Comparison of ENCODE assay signal across 1 cellular context in genomic region chr6:155130161-155130853, GRCh38.
TF ChIP-seq lines count a peak whose summit lies in the region.

No MANE protein-coding gene starts in this region.

TF ChIP-seq in H1, 55 proteins besides CTCF, POLR2A, EP300 and RAD21:
- TF ChIP-seq, protein P1, sequence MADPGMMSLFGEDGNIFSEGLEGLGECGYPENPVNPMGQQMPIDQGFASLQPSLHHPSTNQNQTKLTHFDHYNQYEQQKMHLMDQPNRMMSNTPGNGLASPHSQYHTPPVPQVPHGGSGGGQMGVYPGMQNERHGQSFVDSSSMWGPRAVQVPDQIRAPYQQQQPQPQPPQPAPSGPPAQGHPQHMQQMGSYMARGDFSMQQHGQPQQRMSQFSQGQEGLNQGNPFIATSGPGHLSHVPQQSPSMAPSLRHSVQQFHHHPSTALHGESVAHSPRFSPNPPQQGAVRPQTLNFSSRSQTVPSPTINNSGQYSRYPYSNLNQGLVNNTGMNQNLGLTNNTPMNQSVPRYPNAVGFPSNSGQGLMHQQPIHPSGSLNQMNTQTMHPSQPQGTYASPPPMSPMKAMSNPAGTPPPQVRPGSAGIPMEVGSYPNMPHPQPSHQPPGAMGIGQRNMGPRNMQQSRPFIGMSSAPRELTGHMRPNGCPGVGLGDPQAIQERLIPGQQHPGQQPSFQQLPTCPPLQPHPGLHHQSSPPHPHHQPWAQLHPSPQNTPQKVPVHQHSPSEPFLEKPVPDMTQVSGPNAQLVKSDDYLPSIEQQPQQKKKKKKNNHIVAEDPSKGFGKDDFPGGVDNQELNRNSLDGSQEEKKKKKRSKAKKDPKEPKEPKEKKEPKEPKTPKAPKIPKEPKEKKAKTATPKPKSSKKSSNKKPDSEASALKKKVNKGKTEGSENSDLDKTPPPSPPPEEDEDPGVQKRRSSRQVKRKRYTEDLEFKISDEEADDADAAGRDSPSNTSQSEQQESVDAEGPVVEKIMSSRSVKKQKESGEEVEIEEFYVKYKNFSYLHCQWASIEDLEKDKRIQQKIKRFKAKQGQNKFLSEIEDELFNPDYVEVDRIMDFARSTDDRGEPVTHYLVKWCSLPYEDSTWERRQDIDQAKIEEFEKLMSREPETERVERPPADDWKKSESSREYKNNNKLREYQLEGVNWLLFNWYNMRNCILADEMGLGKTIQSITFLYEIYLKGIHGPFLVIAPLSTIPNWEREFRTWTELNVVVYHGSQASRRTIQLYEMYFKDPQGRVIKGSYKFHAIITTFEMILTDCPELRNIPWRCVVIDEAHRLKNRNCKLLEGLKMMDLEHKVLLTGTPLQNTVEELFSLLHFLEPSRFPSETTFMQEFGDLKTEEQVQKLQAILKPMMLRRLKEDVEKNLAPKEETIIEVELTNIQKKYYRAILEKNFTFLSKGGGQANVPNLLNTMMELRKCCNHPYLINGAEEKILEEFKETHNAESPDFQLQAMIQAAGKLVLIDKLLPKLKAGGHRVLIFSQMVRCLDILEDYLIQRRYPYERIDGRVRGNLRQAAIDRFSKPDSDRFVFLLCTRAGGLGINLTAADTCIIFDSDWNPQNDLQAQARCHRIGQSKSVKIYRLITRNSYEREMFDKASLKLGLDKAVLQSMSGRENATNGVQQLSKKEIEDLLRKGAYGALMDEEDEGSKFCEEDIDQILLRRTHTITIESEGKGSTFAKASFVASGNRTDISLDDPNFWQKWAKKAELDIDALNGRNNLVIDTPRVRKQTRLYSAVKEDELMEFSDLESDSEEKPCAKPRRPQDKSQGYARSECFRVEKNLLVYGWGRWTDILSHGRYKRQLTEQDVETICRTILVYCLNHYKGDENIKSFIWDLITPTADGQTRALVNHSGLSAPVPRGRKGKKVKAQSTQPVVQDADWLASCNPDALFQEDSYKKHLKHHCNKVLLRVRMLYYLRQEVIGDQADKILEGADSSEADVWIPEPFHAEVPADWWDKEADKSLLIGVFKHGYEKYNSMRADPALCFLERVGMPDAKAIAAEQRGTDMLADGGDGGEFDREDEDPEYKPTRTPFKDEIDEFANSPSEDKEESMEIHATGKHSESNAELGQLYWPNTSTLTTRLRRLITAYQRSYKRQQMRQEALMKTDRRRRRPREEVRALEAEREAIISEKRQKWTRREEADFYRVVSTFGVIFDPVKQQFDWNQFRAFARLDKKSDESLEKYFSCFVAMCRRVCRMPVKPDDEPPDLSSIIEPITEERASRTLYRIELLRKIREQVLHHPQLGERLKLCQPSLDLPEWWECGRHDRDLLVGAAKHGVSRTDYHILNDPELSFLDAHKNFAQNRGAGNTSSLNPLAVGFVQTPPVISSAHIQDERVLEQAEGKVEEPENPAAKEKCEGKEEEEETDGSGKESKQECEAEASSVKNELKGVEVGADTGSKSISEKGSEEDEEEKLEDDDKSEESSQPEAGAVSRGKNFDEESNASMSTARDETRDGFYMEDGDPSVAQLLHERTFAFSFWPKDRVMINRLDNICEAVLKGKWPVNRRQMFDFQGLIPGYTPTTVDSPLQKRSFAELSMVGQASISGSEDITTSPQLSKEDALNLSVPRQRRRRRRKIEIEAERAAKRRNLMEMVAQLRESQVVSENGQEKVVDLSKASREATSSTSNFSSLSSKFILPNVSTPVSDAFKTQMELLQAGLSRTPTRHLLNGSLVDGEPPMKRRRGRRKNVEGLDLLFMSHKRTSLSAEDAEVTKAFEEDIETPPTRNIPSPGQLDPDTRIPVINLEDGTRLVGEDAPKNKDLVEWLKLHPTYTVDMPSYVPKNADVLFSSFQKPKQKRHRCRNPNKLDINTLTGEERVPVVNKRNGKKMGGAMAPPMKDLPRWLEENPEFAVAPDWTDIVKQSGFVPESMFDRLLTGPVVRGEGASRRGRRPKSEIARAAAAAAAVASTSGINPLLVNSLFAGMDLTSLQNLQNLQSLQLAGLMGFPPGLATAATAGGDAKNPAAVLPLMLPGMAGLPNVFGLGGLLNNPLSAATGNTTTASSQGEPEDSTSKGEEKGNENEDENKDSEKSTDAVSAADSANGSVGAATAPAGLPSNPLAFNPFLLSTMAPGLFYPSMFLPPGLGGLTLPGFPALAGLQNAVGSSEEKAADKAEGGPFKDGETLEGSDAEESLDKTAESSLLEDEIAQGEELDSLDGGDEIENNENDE (IDR thresholded peaks at IDR 0.05; ENCODE audit: insufficient replicate concordance, low read length) = no peak
- TF ChIP-seq CTBP2 (IDR thresholded peaks at IDR 0.05; ENCODE audit: borderline replicate concordance, insufficient read depth, insufficient read length, low read length) (no peak), TBP (IDR thresholded peaks at IDR 0.05; ENCODE audit: low read depth, low read length) (no peak), EZH2 (IDR thresholded peaks at IDR 0.05; ENCODE audit: low read depth, low read length, severe bottlenecking) (no peak), TEAD4 (IDR thresholded peaks at IDR 0.05; ENCODE audit: low read depth, low read length) (no peak), FOSL1 (IDR thresholded peaks at IDR 0.05; ENCODE audit: insufficient read depth, low read depth, low read length) (no peak), ATF2 (IDR thresholded peaks at IDR 0.05; ENCODE audit: low read length) (no peak), JUN (IDR thresholded peaks at IDR 0.05; ENCODE audit: low read depth, low read length) (no peak), POLR2AphosphoS5 (IDR thresholded peaks at IDR 0.05; ENCODE audit: low read depth, low read length) (no peak), ATF3 (IDR thresholded peaks at IDR 0.05; ENCODE audit: insufficient read depth, low read depth, low read length) (no peak), MAFK (IDR thresholded peaks at IDR 0.05; ENCODE audit: low read depth, low read length) (no peak), POU5F1 (IDR thresholded peaks at IDR 0.05; ENCODE audit: low read depth, low read length) (no peak), RBBP5 (IDR thresholded peaks at IDR 0.05; ENCODE audit: borderline replicate concordance, low read depth, low read length) (no peak), SIN3A (conservative IDR thresholded peaks at IDR 0.05 in 1 of 2, IDR thresholded peaks at IDR 0.05 in 1 of 2; ENCODE audit: low read depth in 1 of 2, low read length in 2 of 2) (no peak)
TF ChIP-seq in H1: peak in this region for 0.
